ENCODE assay signal across 9 cellular contexts in genomic region chr20:47353224-47353696, GRCh38. TPM values are rescaled to one million over a fixed set of nuclear protein-coding genes. Genes with fewer than 3 reads are reported as not detected.
DNase-seq lines count a peak whose midpoint lies in the region; ATAC-seq and TF ChIP-seq lines count a peak whose summit lies in the region.
"Had no signal": no experiment of that assay in that cellular context is flagged by ENCODE, and none has a peak within 500 bp of the region (broad histone marks: within the 10 kb centered on the region; RNA-seq: fewer than 3 reads in every experiment).

No MANE protein-coding gene starts in this region.

- H3K27ac Mint-ChIP-seq in activated T-cell treated with anti-CD3 and anti-CD28 coated beads, Interleukin-2, amount 50 U/mL, for 72 hours = peak overlapping the region; percentile 48
- H3K27ac Mint-ChIP-seq: stimulated activated memory B cell treated with anti-CD40 and anti-IgM and Interleukin-4, amounts not matched to agents 10 μg/mL and 1 μg/mL and 100 μg/mL, for 72 hours had no signal

- H3K4me3 Mint-ChIP-seq in activated T-cell treated with anti-CD3 and anti-CD28 coated beads, Interleukin-2, amount 50 U/mL, for 72 hours = no peak overlapping the region
- H3K4me3 Mint-ChIP-seq in activated T-cell treated with anti-CD3 and anti-CD28 coated beads, Interleukin-2, amount 50 U/mL, for 4 hours = no peak overlapping the region
- H3K4me3 Mint-ChIP-seq: stimulated activated memory B cell treated with anti-CD40 and anti-IgM and Interleukin-4, amounts not matched to agents 10 μg/mL and 1 μg/mL and 100 μg/mL, for 72 hours had no signal

- no peak for TF ChIP-seq CTCF in adrenal gland (IDR thresholded peaks at IDR 0.05)
- no peak for TF ChIP-seq CTCF in liver (IDR thresholded peaks at IDR 0.05; ENCODE audit: low read depth, low read length, missing input control)
- TF ChIP-seq CTCF in tibial nerve (IDR thresholded peaks at IDR 0.05) = no peak

- H3K9me3 ChIP-seq in adrenal gland (replicated peaks in 1 of 3) = no peaks in the 10 kb centered on the region
- no peaks in the 10 kb centered on the region for H3K9me3 ChIP-seq in liver (ENCODE audit: control insufficient read depth in 4 of 4, low read length in 3 of 4)
- H3K9me3 ChIP-seq in tibial nerve = no peaks in the 10 kb centered on the region

- H3K4me3 ChIP-seq in adrenal gland (peak overlapping the region in 1 of 4 donors; percentile 49), liver (ENCODE audit: low read depth in 1 of 3, low read length in 3 of 3) (no peak overlapping the region), tibial nerve (peak overlapping the region in 2 of 4 donors; percentile 32 to 35)

- intact Hi-C loops in adrenal gland (cut with DNase I) (no loop called here), head of caudate nucleus (cut with DNase I) (no loop called here)

- DNase-seq in activated T-cell treated with anti-CD3 and anti-CD28 coated beads, Interleukin-2, amount 50 U/mL, for 72 hours = no peak
- no peak for DNase-seq in activated T-cell treated with anti-CD3 and anti-CD28 coated beads, Interleukin-2, amount 50 U/mL, for 4 hours
- no peak for DNase-seq in adrenal gland
- no peak for DNase-seq in tibial nerve (ENCODE audit: low spot score in 2 of 2)
- DNase-seq in head of caudate nucleus = no peak

- H3K4me1 ChIP-seq in adrenal gland (replicated peaks in 1 of 2) (peaks cover 96 to 100% of the 10 kb centered on the region in 2 donors), liver (ENCODE audit: control insufficient read depth in 4 of 4, insufficient read depth in 4 of 4, low read length in 3 of 4) (peaks cover 17 to 71% (median 51%) of the 10 kb centered on the region in 4 donors), tibial nerve (peaks cover 7 to 100% (median 94%) of the 10 kb centered on the region in 4 donors)

- H3K27ac ChIP-seq in adrenal gland (peak overlapping the region; percentile 95 to 99 (median 98)), liver (ENCODE audit: low read depth in 1 of 2, low read length in 2 of 2) (peak overlapping the region; percentile 92 to 98), tibial nerve (peak overlapping the region; percentile 92 to 100 (median 98))

- TF ChIP-seq POLR2A in adrenal gland (IDR thresholded peaks at IDR 0.05) (no peak), tibial nerve (IDR thresholded peaks at IDR 0.05) (no peak)

- no peak for ATAC-seq in activated T-cell treated with anti-CD3 and anti-CD28 coated beads, Interleukin-2, amount 50 U/mL, for 72 hours (replicated peaks in 1 of 2)
- ATAC-seq in activated T-cell treated with anti-CD3 and anti-CD28 coated beads, Interleukin-2, amount 50 U/mL, for 4 hours = no peak
- ATAC-seq in HG03520 (IDR thresholded peaks at IDR 0.05; ENCODE audit: unreplicated experiment) (no peak), HG03039 (IDR thresholded peaks at IDR 0.05; ENCODE audit: unreplicated experiment) (no peak)
- ATAC-seq: stimulated activated memory B cell treated with anti-CD40 and anti-IgM and Interleukin-4, amounts not matched to agents 10 μg/mL and 1 μg/mL and 100 μg/mL, for 72 hours had no signal

- no peaks in the 10 kb centered on the region for H3K9me3 Mint-ChIP-seq in activated T-cell treated with anti-CD3 and anti-CD28 coated beads, Interleukin-2, amount 50 U/mL, for 72 hours
- no peaks in the 10 kb centered on the region for H3K9me3 Mint-ChIP-seq in activated T-cell treated with anti-CD3 and anti-CD28 coated beads, Interleukin-2, amount 50 U/mL, for 4 hours
- H3K9me3 Mint-ChIP-seq: stimulated activated memory B cell treated with anti-CD40 and anti-IgM and Interleukin-4, amounts not matched to agents 10 μg/mL and 1 μg/mL and 100 μg/mL, for 72 hours had no signal

- peaks cover 49% of the 10 kb centered on the region for H3K4me1 Mint-ChIP-seq in activated T-cell treated with anti-CD3 and anti-CD28 coated beads, Interleukin-2, amount 50 U/mL, for 72 hours (ENCODE audit: low read depth)
- H3K4me1 Mint-ChIP-seq in activated T-cell treated with anti-CD3 and anti-CD28 coated beads, Interleukin-2, amount 50 U/mL, for 4 hours (ENCODE audit: low read depth) = peaks cover 33% of the 10 kb centered on the region

- H3K9ac ChIP-seq in liver (ENCODE audit: low read depth in 1 of 2, low read length in 2 of 2) = peak overlapping the region in 1 of 2 donors; percentile 57

- no peak for TF ChIP-seq RAD21 in liver (IDR thresholded peaks at IDR 0.05)

- H3K27me3 Mint-ChIP-seq in activated T-cell treated with anti-CD3 and anti-CD28 coated beads, Interleukin-2, amount 50 U/mL, for 72 hours (ENCODE audit: low read depth) = no peaks in the 10 kb centered on the region
- no peaks in the 10 kb centered on the region for H3K27me3 Mint-ChIP-seq in activated T-cell treated with anti-CD3 and anti-CD28 coated beads, Interleukin-2, amount 50 U/mL, for 4 hours (ENCODE audit: low read depth)
- H3K27me3 Mint-ChIP-seq: stimulated activated memory B cell treated with anti-CD40 and anti-IgM and Interleukin-4, amounts not matched to agents 10 μg/mL and 1 μg/mL and 100 μg/mL, for 72 hours had no signal

- no peaks in the 10 kb centered on the region for H3K27me3 ChIP-seq in adrenal gland
- no peaks in the 10 kb centered on the region for H3K27me3 ChIP-seq in liver (ENCODE audit: control insufficient read depth in 4 of 4, insufficient read depth in 4 of 4, low read length in 3 of 4)
- H3K27me3 ChIP-seq in tibial nerve = no peaks in the 10 kb centered on the region

- no peaks in the 10 kb centered on the region for H3K36me3 ChIP-seq in adrenal gland (replicated peaks in 1 of 2)
- no peaks in the 10 kb centered on the region for H3K36me3 ChIP-seq in liver (ENCODE audit: control insufficient read depth in 4 of 4, insufficient read depth in 3 of 4, low read depth in 1 of 4, low read length in 3 of 4)
- H3K36me3 ChIP-seq in tibial nerve = no peaks in the 10 kb centered on the region

- TF ChIP-seq EP300 in tibial nerve (IDR thresholded peaks at IDR 0.05) = no peak

- 44 to 53% (median 48%) methylated on average over 3 of the region's 3 CpGs for WGBS in adrenal gland, 4 donors
- 80% methylated on average over 3 of the region's 3 CpGs for WGBS in liver
- WGBS in tibial nerve, 2 donors = 38 to 44% methylated on average over 3 of the region's 3 CpGs

- peaks cover 4% of the 10 kb centered on the region in 2 donors for H3K36me3 Mint-ChIP-seq in activated T-cell treated with anti-CD3 and anti-CD28 coated beads, Interleukin-2, amount 50 U/mL, for 72 hours (ENCODE audit: insufficient read depth in 2 of 2)
- H3K36me3 Mint-ChIP-seq in activated T-cell treated with anti-CD3 and anti-CD28 coated beads, Interleukin-2, amount 50 U/mL, for 4 hours (ENCODE audit: insufficient read depth) = peaks cover 3% of the 10 kb centered on the region
- H3K36me3 Mint-ChIP-seq: stimulated activated memory B cell treated with anti-CD40 and anti-IgM and Interleukin-4, amounts not matched to agents 10 μg/mL and 1 μg/mL and 100 μg/mL, for 72 hours had no signal

TF ChIP-seq in liver, 16 proteins besides CTCF, POLR2A, EP300 and RAD21 (continues in another document):
- TF ChIP-seq TAF1 (conservative IDR thresholded peaks at IDR 0.05) (no peak), FOXA2 (IDR thresholded peaks at IDR 0.05) (no peak), REST (IDR thresholded peaks at IDR 0.05) (no peak), RXRA (IDR thresholded peaks at IDR 0.05) (no peak), HNF4A (conservative IDR thresholded peaks at IDR 0.05) (no peak), FOXA1 (IDR thresholded peaks at IDR 0.05) (no peak), YY1 (IDR thresholded peaks at IDR 0.05) (no peak), SP1 (IDR thresholded peaks at IDR 0.05) (no peak), ATF3 (IDR thresholded peaks at IDR 0.05) (no peak), JUND (IDR thresholded peaks at IDR 0.05) (no peak), GABPA (IDR thresholded peaks at IDR 0.05 in 1 of 2, conservative IDR thresholded peaks at IDR 0.05 in 1 of 2) (no peak), EGR1 (IDR thresholded peaks at IDR 0.05; ENCODE audit: low read depth in 2 of 2) (no peak)

RNA-seq across cellular contexts. Expression of gene ZMYND8, which starts 3.2 kb away (rescaled TPM):
- 10 to 100 TPM; 34.3 to 40.1 TPM for total RNA-seq in activated T-cell treated with anti-CD3 and anti-CD28 coated beads, Interleukin-2, amount 50 U/mL, for 72 hours
- total RNA-seq in activated T-cell treated with anti-CD3 and anti-CD28 coated beads, Interleukin-2, amount 50 U/mL, for 4 hours = 10 to 100 TPM; 15.6 to 18.7 (median 17.5) TPM
- 100 to 1,000 TPM in 2 of 8 donors, 10 to 100 TPM in 6; 58.4 to 116 (median 70.5) TPM for total RNA-seq in adrenal gland
- 10 to 100 TPM; 37.0 to 83.9 (median 64.1) TPM for polyA plus RNA-seq in adrenal gland
- total RNA-seq in liver = 10 to 100 TPM in 1 of 2 donors, 1 to 10 TPM in 1; 9.3 to 23.5 TPM
- 1 to 10 TPM; 3.3 to 4.4 TPM for polyA plus RNA-seq in liver
- total RNA-seq in tibial nerve = 10 to 100 TPM; 45.3 to 69.9 (median 49.8) TPM
